Comparison of ENCODE assay signal across 24 cellular contexts in the genomic region with DNA sequence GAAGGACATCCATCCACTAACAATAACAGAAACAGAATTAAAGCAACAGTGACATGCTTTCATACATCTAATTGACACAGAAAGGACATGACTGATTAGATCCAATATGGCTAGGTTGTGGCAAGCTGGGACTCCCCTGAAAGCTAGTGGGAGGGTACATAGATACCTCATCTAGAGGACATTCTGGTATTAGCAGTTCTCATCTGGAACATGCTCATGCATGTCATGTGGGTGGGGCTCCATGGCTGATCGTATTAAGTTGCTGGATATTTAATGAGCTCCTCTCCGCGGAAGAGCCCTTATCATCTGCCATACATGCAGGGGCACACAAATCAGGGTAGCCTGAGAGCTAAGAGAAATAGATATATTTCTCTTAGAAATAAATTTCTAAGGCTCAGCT.
"Had no signal": no experiment of that assay in that cellular context is flagged by ENCODE, and none has a peak within 500 bp of the region (broad histone marks: within the 10 kb centered on the region; RNA-seq: fewer than 3 reads in every experiment).

No MANE protein-coding gene starts in this region.

- H3K36me3 ChIP-seq: breast epithelium, ovary, transverse colon had no signal

- DNase-seq: activated B cell treated with CpG ODN at 0.5 μM for 24 hours; activated CD4-positive, alpha-beta T cell treated with anti-CD3 and anti-CD28 coated beads, Interleukin-2, amount 50 U/mL, for 1 hour; activated CD8-positive, alpha-beta T cell treated with anti-CD3 and anti-CD28 coated beads for 36 hours; activated T-cell treated with anti-CD3 and anti-CD28 coated beads, Interleukin-2, amount 50 U/mL, for 48 hours; dermis blood vessel endothelial cell; effector CD8-positive, alpha-beta T cell; islet precursor cell; mammary epithelial cell; naive B cell; nephron progenitor cell; ovary; stimulated activated CD4-positive, alpha-beta T cell treated with anti-CD3 and anti-CD28 coated beads, Interleukin-12 subunit alpha, Interleukin-12 subunit beta, amount 100 ng/mL, for 4 hours; stimulated activated CD4-positive, alpha-beta T cell treated with anti-CD3 and anti-CD28 coated beads, Interleukin-4, amount 100 ng/mL, for 1 hour; stimulated activated naive CD8-positive, alpha-beta T cell treated with anti-CD3 and anti-CD28 coated beads, Interleukin-15, Interleukin-2, amounts not matched to agents 100 U/mL and 50 U/mL, for 24 hours; T-helper 2 cell; testis; transverse colon had no signal

- H3K4me1 Mint-ChIP-seq: naive B cell had no signal

- ATAC-seq: activated CD8-positive, alpha-beta T cell treated with anti-CD3 and anti-CD28 coated beads for 36 hours; activated naive CD4-positive, alpha-beta T cell treated with anti-CD3 and anti-CD28 coated beads, Interleukin-2, amount 50 U/mL, for 72 hours; sciatic nerve; stimulated activated naive CD8-positive, alpha-beta T cell treated with anti-CD3 and anti-CD28 coated beads, Interleukin-15, Interleukin-2, amounts not matched to agents 100 U/mL and 50 U/mL, for 24 hours had no signal

- H3K4me3 ChIP-seq: breast epithelium, hepatocyte, ovary, skin epidermis, testis, transverse colon had no signal

- H3K9me3 ChIP-seq: ovary, testis, transverse colon had no signal

- H3K4me2 ChIP-seq: hepatocyte had no signal

- H3K4me1 ChIP-seq: breast epithelium, testis, transverse colon had no signal

- H3K4me3 Mint-ChIP-seq: activated B cell treated with CpG ODN at 0.5 μM for 24 hours; activated CD8-positive, alpha-beta T cell treated with anti-CD3 and anti-CD28 coated beads for 36 hours; naive B cell; nephron progenitor cell had no signal

- H3K27ac ChIP-seq: breast epithelium, hepatocyte, ovary, skin epidermis, testis, transverse colon had no signal

- H3K27ac Mint-ChIP-seq: activated B cell treated with CpG ODN at 0.5 μM for 24 hours; activated CD8-positive, alpha-beta T cell treated with anti-CD3 and anti-CD28 coated beads for 36 hours; activated naive CD4-positive, alpha-beta T cell treated with anti-CD3 and anti-CD28 coated beads, Interleukin-2, amount 50 U/mL, for 72 hours; activated T-helper 2 cell treated with anti-CD3 and anti-CD28 coated beads, Interferon-gamma antibody, Interleukin-2, Interleukin-4, amounts not matched to agents 10 μg/mL and 5 μg/mL and 100 μg/mL, durations not matched to agents 14 hours and 24 hours and 36 hours; naive B cell; nephron progenitor cell; progenitor cell of endocrine pancreas had no signal

- H2AFZ ChIP-seq: hepatocyte had no signal

- H3K27me3 ChIP-seq: breast epithelium, hepatocyte, ovary, testis, transverse colon had no signal

- H3K27me3 Mint-ChIP-seq: activated B cell treated with CpG ODN at 0.5 μM for 24 hours, naive B cell, progenitor cell of endocrine pancreas had no signal
